8 cellular contexts compared by ENCODE assay signal in the genomic region with DNA sequence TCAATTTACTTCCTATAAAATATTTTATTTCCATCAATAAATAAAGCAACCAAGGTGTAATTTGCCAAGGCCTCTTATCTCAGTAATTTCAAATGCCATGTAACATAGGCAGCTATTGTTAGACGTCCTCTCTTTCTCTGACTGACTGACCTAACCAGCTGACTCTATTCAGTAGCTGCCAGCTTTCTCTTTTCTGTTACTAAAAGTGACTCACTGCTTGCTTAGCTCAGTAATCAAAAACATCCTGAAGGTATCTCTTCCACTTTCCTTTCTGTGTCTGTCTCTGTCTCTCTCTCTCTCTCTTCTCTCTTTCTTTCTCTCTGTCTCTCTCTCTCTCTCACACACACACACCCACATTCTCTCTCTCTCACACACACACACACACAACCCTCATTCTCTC.
DNase-seq lines count a peak whose midpoint lies in the region; ATAC-seq, FAIRE-seq and TF ChIP-seq lines count a peak whose summit lies in the region.

No MANE protein-coding gene starts in this region.

- H4K91ac ChIP-seq in H9 (ENCODE audit: insufficient read length, low read depth, low read length) = no peak overlapping the region

- no peak overlapping the region for H3K4ac ChIP-seq in H9 (ENCODE audit: low read depth, low read length)

- no CpG with 5 or more reads among the region's 1 CpG for WGBS in H9 (ENCODE audit: extremely low coverage, insufficient read length, low lambda C conversion rate)

- DNase-seq in HS-5 (ENCODE audit: low read depth) (peak; percentile 53), astrocyte of the cerebellum (ENCODE audit: low read depth) (peak; percentile 31), lung microvascular endothelial cell (ENCODE audit: low read depth in 2 of 2) (peak; percentile 7 to 8), H9 (no peak), GM19239 (ENCODE audit: insufficient read length, low spot score) (no peak), AG20443 (ENCODE audit: low spot score) (no peak)

- no peaks in the 10 kb centered on the region for H3K79me2 ChIP-seq in H9 (ENCODE audit: insufficient read depth, low read length)

- no peak overlapping the region for H3K27ac ChIP-seq in H9 (ENCODE audit: insufficient read length, low read depth, low read length)

- peaks cover 3% of the 10 kb centered on the region in 2 experiments; a peak in 1 of 4 replicates for H3K4me1 Mint-ChIP-seq in H9

- no peaks in the 10 kb centered on the region for H3K36me3 Mint-ChIP-seq in H9 (ENCODE audit: insufficient read depth in 1 of 3, low read depth in 3 of 3)

- H2BK120ac ChIP-seq in H9 (ENCODE audit: low read depth, low read length, poor library complexity, severe bottlenecking) = no peak overlapping the region

- no peak overlapping the region for H3T11ph ChIP-seq in H9 (ENCODE audit: low read length)

- no peak overlapping the region for H2BK12ac ChIP-seq in H9 (ENCODE audit: insufficient read length, low read depth, low read length)

- no peak overlapping the region for H2BK15ac ChIP-seq in H9 (ENCODE audit: low read depth, low read length)

- no peak overlapping the region for H3K18ac ChIP-seq in H9 (ENCODE audit: insufficient read length, low read depth, low read length)

- no peak overlapping the region for H3K4me3 ChIP-seq in astrocyte of the cerebellum (ENCODE audit: low read depth, low read length)

- no peaks in the 10 kb centered on the region for H3K27me3 Mint-ChIP-seq in H9 (ENCODE audit: low read depth)

- H4K5ac ChIP-seq in H9 (ENCODE audit: insufficient read length, low read depth, low read length) = no peak overlapping the region

- no peak for TF ChIP-seq CTCF in astrocyte of the cerebellum (IDR thresholded peaks at IDR 0.05; ENCODE audit: low read depth, low read length, missing control alignments)
- TF ChIP-seq CTCF in H9 (conservative IDR thresholded peaks at IDR 0.05) = no peak

- no peaks in the 10 kb centered on the region for H3K9me3 Mint-ChIP-seq in H9

- in situ Hi-C loops in astrocyte of the cerebellum (cut with HindIII; ENCODE audit: low sequenced_read_pairs) = no loop called here

- H3K56ac ChIP-seq in H9 (ENCODE audit: insufficient read length, low read depth, low read length) = no peak overlapping the region

- no peak overlapping the region for H3K23ac ChIP-seq in H9 (ENCODE audit: insufficient read length, low read depth, low read length)

- H3K23me2 ChIP-seq in H9 (ENCODE audit: insufficient read length, low read depth, low read length, poor library complexity, severe bottlenecking) = no peaks in the 10 kb centered on the region

- no peaks in the 10 kb centered on the region for H3K79me1 ChIP-seq in H9 (ENCODE audit: insufficient read depth, low read depth, low read length, poor library complexity, severe bottlenecking)

- H4K8ac ChIP-seq in H9 (replicated peaks; ENCODE audit: insufficient read length, low read depth, low read length) = no peak overlapping the region

- H2BK5ac ChIP-seq in H9 (ENCODE audit: insufficient read length, low read length) = no peak overlapping the region

- ATAC-seq in GM18520 (IDR thresholded peaks at IDR 0.05; ENCODE audit: unreplicated experiment) (peak; percentile 84), HG03039 (IDR thresholded peaks at IDR 0.05; ENCODE audit: unreplicated experiment) (no peak)

- H3K4me2 ChIP-seq in H9 (ENCODE audit: insufficient read depth, insufficient read length, low read length) = no peak overlapping the region

- no peak overlapping the region for H3K14ac ChIP-seq in H9 (ENCODE audit: insufficient read depth, low read length)

- H3K9ac ChIP-seq in H9 (ENCODE audit: extremely low read depth, insufficient read length, low read length) = no peak overlapping the region

- H2AFZ ChIP-seq in H9 (ENCODE audit: low read length) = no peak overlapping the region

- FAIRE-seq in GM19239 (lab: Jason Lieb, UNC) = no peak

- no peak overlapping the region for H3K27ac Mint-ChIP-seq in H9

- H2BK20ac ChIP-seq in H9 (ENCODE audit: low read depth, low read length, poor library complexity, severe bottlenecking) = no peak overlapping the region

- H3K4me3 Mint-ChIP-seq in H9 = no peak overlapping the region

- H3K27me3 ChIP-seq in H9 (ENCODE audit: insufficient read depth, low read length) = no peaks in the 10 kb centered on the region

- no peaks in the 10 kb centered on the region for H3K4me1 ChIP-seq in H9 (ENCODE audit: insufficient read depth, low read length)

- no peaks in the 10 kb centered on the region for H3K9me3 ChIP-seq in H9 (ENCODE audit: control insufficient read depth, low read depth, low read length)

- no peaks in the 10 kb centered on the region for H4K20me1 ChIP-seq in H9 (ENCODE audit: control insufficient read depth, insufficient read depth, insufficient read length)

- no peak overlapping the region for H2AK5ac ChIP-seq in H9 (ENCODE audit: insufficient read length, low read length)

Comparison
In these comparisons a context has a peak if more than half of its experiments do, and no peak if none do; other contexts are left out.
1. DNase-seq: peak in HS-5 (single experiment), astrocyte of the cerebellum (single experiment) and lung microvascular endothelial cell (2 of 2); none in H9 (single experiment), GM19239 (single experiment) and AG20443 (single experiment).